1 cellular context compared by ENCODE assay signal in genomic region chr19:40421468-40421778, GRCh38.
TF ChIP-seq lines count a peak whose summit lies in the region.

No MANE protein-coding gene starts in this region.

TF ChIP-seq in GM23338, 12 proteins besides CTCF, POLR2A, EP300 and RAD21 (continued from another document):
- TF ChIP-seq REST (IDR thresholded peaks at IDR 0.05; ENCODE audit: unreplicated experiment) (no peak), EZH2phosphoT487 (IDR thresholded peaks at IDR 0.05; ENCODE audit: unreplicated experiment) (no peak), ZNF114 (CRISPR knock-in tag; IDR thresholded peaks at IDR 0.05) (no peak), ZNF462 (CRISPR knock-in tag; IDR thresholded peaks at IDR 0.05) (no peak), CREB1 (CRISPR knock-in tag; IDR thresholded peaks at IDR 0.05; ENCODE audit: low read depth) (no peak), NANOG (IDR thresholded peaks at IDR 0.05; ENCODE audit: borderline replicate concordance) (no peak), EZH2 (IDR thresholded peaks at IDR 0.05; ENCODE audit: low read depth, unreplicated experiment) (no peak)
